8 cellular contexts compared by ENCODE assay signal in the genomic region with DNA sequence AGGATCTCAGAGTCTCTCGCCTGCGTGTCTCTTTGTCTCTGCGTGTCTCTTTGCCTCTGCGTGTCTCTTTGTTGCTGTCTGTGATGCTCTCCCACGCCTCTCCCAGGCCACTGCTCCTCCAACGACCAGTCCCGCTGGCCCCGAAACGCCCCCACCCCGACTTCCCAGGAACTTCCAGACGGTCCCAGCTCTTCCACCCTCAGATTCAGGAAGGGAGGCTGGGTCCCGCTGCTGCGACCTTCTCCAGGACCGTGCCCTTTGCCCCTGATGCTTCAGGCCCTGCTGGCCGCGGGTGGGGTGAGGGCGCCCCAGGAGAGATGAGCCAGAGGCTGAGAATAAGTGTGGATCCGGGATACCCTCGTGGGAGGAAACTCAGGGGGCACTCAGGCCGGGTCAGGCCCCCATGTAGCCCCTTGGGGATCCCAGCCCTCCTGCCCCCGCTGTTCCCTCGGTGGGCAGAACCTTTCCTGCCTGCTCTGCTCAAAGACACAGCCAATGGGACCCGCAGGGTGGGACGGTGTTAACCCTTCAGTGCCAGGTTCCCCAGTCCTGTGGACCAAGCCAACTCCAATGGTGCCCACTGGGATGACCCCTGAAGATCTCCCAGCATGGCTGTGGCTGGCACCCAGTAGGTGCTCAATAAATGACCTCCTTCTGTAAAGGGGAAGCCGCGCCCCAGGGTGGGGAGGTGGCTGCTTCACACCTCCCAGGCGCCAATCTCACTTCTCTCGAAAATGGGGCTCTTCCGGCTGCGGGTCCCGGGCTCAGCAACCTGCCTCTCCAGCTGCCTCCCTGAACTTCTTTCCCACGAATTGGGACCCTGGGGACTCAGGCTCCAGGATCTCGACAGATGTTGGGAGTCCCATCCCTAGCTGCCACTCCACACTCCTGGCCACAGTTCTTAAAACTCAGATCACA. TPM values are rescaled to one million over a fixed set of nuclear protein-coding genes. Genes with fewer than 3 reads are reported as not detected.
A peak's percentile ranks its signal among the peaks of the same experiment; 100 is the strongest.
DNase-seq lines count a peak whose midpoint lies in the region; ATAC-seq and TF ChIP-seq lines count a peak whose summit lies in the region.

No MANE protein-coding gene starts in this region.

- H3K4me1 ChIP-seq in BLaER1 treated with 17β-estradiol and CSF1 and Interleukin-3, amounts not matched to agents 10 nM and 100 nM = peaks cover 24 to 66% (median 55%) of the 10 kb centered on the region in 10 experiments
- H3K4me1 ChIP-seq in ascending aorta = peaks cover 4 to 9% of the 10 kb centered on the region in 2 donors

- H3K4me2 ChIP-seq in BLaER1 treated with 17β-estradiol and CSF1 and Interleukin-3, amounts not matched to agents 10 nM and 100 nM = peak overlapping the region; percentile 90 to 100 (median 97)

- peaks cover 0 to 35% (median 3%) of the 10 kb centered on the region in 11 experiments; a peak in 7 of 22 replicates for H3K27me3 ChIP-seq in BLaER1 treated with 17β-estradiol and CSF1 and Interleukin-3, amounts not matched to agents 10 nM and 100 nM
- H3K27me3 ChIP-seq in ascending aorta = peaks cover 4% of the 10 kb centered on the region

- intact Hi-C loops in ascending aorta (cut with DNase I) = no loop called here
- intact Hi-C loops in lower leg skin (cut with DNase I; ENCODE audit: low total_unique reads) = no loop called here

- TF ChIP-seq POLR2A in lower leg skin (IDR thresholded peaks at IDR 0.05) = no peak

- H3K9ac ChIP-seq in BLaER1 treated with 17β-estradiol and CSF1 and Interleukin-3, amounts not matched to agents 10 nM and 100 nM = peak overlapping the region in 9 of 11 experiments; percentile 6 to 78 (median 69); a peak in 15 of 22 replicates

- peaks cover 0 to 5% (median 0%) of the 10 kb centered on the region in 11 experiments; a peak in 2 of 22 replicates for H3K36me3 ChIP-seq in BLaER1 treated with 17β-estradiol and CSF1 and Interleukin-3, amounts not matched to agents 10 nM and 100 nM
- H3K36me3 ChIP-seq in ascending aorta = no peaks in the 10 kb centered on the region

- TF ChIP-seq CTCF in ascending aorta (IDR thresholded peaks at IDR 0.05) = no peak
- no peak for TF ChIP-seq CTCF in lower leg skin (IDR thresholded peaks at IDR 0.05)

- peak overlapping the region; percentile 56 to 74 (median 67) for H3K4me3 ChIP-seq in BLaER1 treated with 17β-estradiol and CSF1 and Interleukin-3, amounts not matched to agents 10 nM and 100 nM
- H3K4me3 ChIP-seq in ascending aorta (peak overlapping the region; percentile 21 to 53), lower leg skin (ENCODE audit: low read depth, poor library complexity, severe bottlenecking) (no peak overlapping the region)

- peak; percentile 13 for DNase-seq in HK-2 (ENCODE audit: unreplicated experiment)
- no peak for DNase-seq in ascending aorta (ENCODE audit: low spot score in 2 of 2)
- peak; percentile 64 for DNase-seq in midbrain (lab: John Stamatoyannopoulos, UW)
- DNase-seq in lower leg skin (ENCODE audit: low spot score in 2 of 2) = no peak
- no peak for DNase-seq in GOT3 (lab: John Stamatoyannopoulos, UW)

- no peaks in the 10 kb centered on the region; a peak in 1 of 22 replicates for H4K20me1 ChIP-seq in BLaER1 treated with 17β-estradiol and CSF1 and Interleukin-3, amounts not matched to agents 10 nM and 100 nM

- 14 to 15% methylated on average over 31 to 33 of the region's 33 CpGs for WGBS in lower leg skin, 2 donors

- no peaks in the 10 kb centered on the region for H3K9me3 ChIP-seq in BLaER1 treated with 17β-estradiol and CSF1 and Interleukin-3, amounts not matched to agents 10 nM and 100 nM (replicated peaks in 1 of 11)
- no peaks in the 10 kb centered on the region for H3K9me3 ChIP-seq in ascending aorta

- ATAC-seq in GM18498 (IDR thresholded peaks at IDR 0.05; ENCODE audit: unreplicated experiment) (no peak), GM19023 (IDR thresholded peaks at IDR 0.05; ENCODE audit: unreplicated experiment) (no peak)

- peak overlapping the region in 2 of 11 experiments; percentile 3 to 20; a peak in 5 of 22 replicates for H3K27ac ChIP-seq in BLaER1 treated with 17β-estradiol and CSF1 and Interleukin-3, amounts not matched to agents 10 nM and 100 nM
- no peak overlapping the region for H3K27ac ChIP-seq in ascending aorta

RNA-seq across cellular contexts. Expression of a gene that starts 1.5 kb away (rescaled TPM):
- total RNA-seq in ascending aorta (3.1 TPM), lower leg skin (10 to 100 TPM; 34.9 to 64.0 (median 42.3) TPM)

RNA-seq across cellular contexts. Expression of a gene that starts 15.5 kb away (rescaled TPM):
- total RNA-seq in ascending aorta (57.8 TPM), lower leg skin (100 to 1,000 TPM in 1 of 4 donors, 10 to 100 TPM in 3; 81.6 to 102 (median 89.0) TPM)

RNA-seq across cellular contexts. Expression of a gene that starts 25.0 kb away (rescaled TPM):
- 11.0 TPM for total RNA-seq in ascending aorta
- 100 to 1,000 TPM in 1 of 4 donors, 10 to 100 TPM in 3; 58.5 to 106 (median 71.4) TPM for total RNA-seq in lower leg skin

RNA-seq across cellular contexts. Expression of a gene that starts 47.1 kb away (rescaled TPM):
- total RNA-seq in ascending aorta (21.9 TPM), lower leg skin (10 to 100 TPM; 23.8 to 59.3 (median 29.4) TPM)

RNA-seq across cellular contexts. Expression of a gene that starts 50.1 kb away (rescaled TPM):
- total RNA-seq in ascending aorta (20.3 TPM), lower leg skin (10 to 100 TPM; 11.4 to 14.8 (median 12.8) TPM)

Comparison
In these comparisons a context has a peak if more than half of its experiments do, and no peak if none do; other contexts are left out.
1. DNase-seq: peak in HK-2 (single experiment) and midbrain (single experiment); none in ascending aorta (0 of 2), lower leg skin (0 of 2) and GOT3 (single experiment).